In genomic region chr1:234214129-234214910, GRCh38 we compare ENCODE assay signal across 8 cellular contexts.
DNase-seq lines count a peak whose midpoint lies in the region; ATAC-seq and TF ChIP-seq lines count a peak whose summit lies in the region.

No MANE protein-coding gene starts in this region.

- H3K4me3 Mint-ChIP-seq in brain = peak overlapping the region; percentile 77 to 85 (median 81)

- ATAC-seq in HG02610 (IDR thresholded peaks at IDR 0.05; ENCODE audit: unreplicated experiment) (peak; percentile 45), Panc1 (peak; percentile 68), left colon (peak; percentile 58), GM21576 (IDR thresholded peaks at IDR 0.05; ENCODE audit: unreplicated experiment) (no peak)

- peaks cover 16% of the 10 kb centered on the region for H3K4me1 ChIP-seq in Panc1 (ENCODE audit: control insufficient read depth, insufficient read depth, low read length)

- peaks cover 40% of the 10 kb centered on the region for H3K4me1 Mint-ChIP-seq in brain

- CTCF ChIA-PET in Panc1 (lab: Charles Lee) = interaction anchor here (1.3 to 2.0 kb wide), 2 partner anchors 95 to 96 kb away, joined by 3 to 9 read pairs; no protein-coding TSS in a partner anchor

- TF ChIP-seq CTCF in Panc1 (IDR thresholded peaks at IDR 0.05) = no peak
- no peak for TF ChIP-seq CTCF in brain (conservative IDR thresholded peaks at IDR 0.05)

- H3K27me3 Mint-ChIP-seq in brain = peaks cover 47% of the 10 kb centered on the region

- POLR2A ChIA-PET in Panc1 (lab: Charles Lee) = no interaction called here

- peak overlapping the region; percentile 20 to 32 for H3K4me3 ChIP-seq in Panc1 (ENCODE audit: low read depth in 2 of 2, low read length in 2 of 2)

- in situ Hi-C loops in Panc1 (cut with HindIII; ENCODE audit: low pct_unique_long_range_greater_than_20kb, low sequenced_read_pairs) = no loop called here

- H3K9me3 Mint-ChIP-seq in brain = peaks cover 0 to 8% (median 4%) of the 10 kb centered on the region in 5 experiments

- intact Hi-C loops in Panc1 (cut with micrococcal nuclease; ENCODE audit: unreplicated experiment) = loop anchor here (5.0 kb wide), 1 partner anchor 93 kb away; no protein-coding TSS in a partner anchor
- intact Hi-C loops in left colon (cut with DNase I, micrococcal nuclease) = no loop called here

- H3K27ac ChIP-seq in Panc1 (ENCODE audit: low read length) = no peak overlapping the region

- no peaks in the 10 kb centered on the region for H3K36me3 Mint-ChIP-seq in brain

- H3K27ac Mint-ChIP-seq in brain = peak overlapping the region in 2 of 5 experiments; percentile 34 to 76

- no TSS peak for BruUV-seq in Panc1 (replicated peaks; lab: Mats Ljungman, UMichigan)

- no peaks in the 10 kb centered on the region for H3K36me3 ChIP-seq in Panc1 (ENCODE audit: control insufficient read depth, insufficient read depth, low read length)

- no peaks in the 10 kb centered on the region for H3K9me3 ChIP-seq in Panc1 (ENCODE audit: control insufficient read depth, insufficient read depth, low read depth, low read length)

- no peaks in the 10 kb centered on the region for H3K27me3 ChIP-seq in Panc1 (ENCODE audit: control insufficient read depth, insufficient read depth, low read length)

- peak; percentile 57 for DNase-seq in GM03348 (ENCODE audit: low spot score)
- DNase-seq in Panc1 (ENCODE audit: low read depth, low spot score) = no peak
- DNase-seq in left colon = peak in 1 of 2 donors; percentile 30
- peak; percentile 6 to 18 (median 17) for DNase-seq in stimulated activated CD4-positive, alpha-beta T cell treated with anti-CD3 and anti-CD28 coated beads, TNF-alpha, amount 100 ng/mL, for 4 hours (ENCODE audit: low read depth in 3 of 3)
- DNase-seq in SHP77 treated with DMSO at 0.1 percent for 48 hours (lab: John Stamatoyannopoulos, UW) = no peak

Comparison
In these comparisons a context has a peak if more than half of its experiments do, and no peak if none do; other contexts are left out.
1. DNase-seq: peak in GM03348 (single experiment) and stimulated activated CD4-positive, alpha-beta T cell treated with anti-CD3 and anti-CD28 coated beads, TNF-alpha, amount 100 ng/mL, for 4 hours (3 of 3); none in Panc1 (single experiment) and SHP77 treated with DMSO at 0.1 percent for 48 hours (single experiment).